Comparison of ENCODE assay signal across 9 cellular contexts in genomic region chr18:12328179-12328823, GRCh38. TPM values are rescaled to one million over a fixed set of nuclear protein-coding genes. Genes with fewer than 3 reads are reported as not detected.
DNase-seq lines count a peak whose midpoint lies in the region; ATAC-seq and TF ChIP-seq lines count a peak whose summit lies in the region.
"Had no signal": no experiment of that assay in that cellular context is flagged by ENCODE, and none has a peak within 500 bp of the region (broad histone marks: within the 10 kb centered on the region; RNA-seq: fewer than 3 reads in every experiment).

No MANE protein-coding gene starts in this region.

- H3K9me2 ChIP-seq in Loucy (replicated peaks; ENCODE audit: low read depth, low read length) = no peaks in the 10 kb centered on the region

- no peak overlapping the region for H3K27ac Mint-ChIP-seq in activated CD8-positive, alpha-beta memory T cell treated with anti-CD3 and anti-CD28 coated beads, Interleukin-2, amount 10 ng/mL, durations not matched to agents 7 days and 5 days
- H3K27ac Mint-ChIP-seq: activated naive CD4-positive, alpha-beta T cell treated with anti-CD3 and anti-CD28 coated beads, Interleukin-2, amount 50 U/mL, for 24 hours had no signal

- TF ChIP-seq EP300 in gastroesophageal sphincter (IDR thresholded peaks at IDR 0.05) (no peak), suprapubic skin (IDR thresholded peaks at IDR 0.05) (no peak)

- TF ChIP-seq POLR2A in gastroesophageal sphincter (IDR thresholded peaks at IDR 0.05) (no peak), suprapubic skin (IDR thresholded peaks at IDR 0.05) (no peak)

- peaks cover 16% of the 10 kb centered on the region for H3K4me1 Mint-ChIP-seq in activated CD8-positive, alpha-beta memory T cell treated with anti-CD3 and anti-CD28 coated beads, Interleukin-2, amount 10 ng/mL, durations not matched to agents 7 days and 5 days

- no peaks in the 10 kb centered on the region for H3K27me3 Mint-ChIP-seq in activated CD8-positive, alpha-beta memory T cell treated with anti-CD3 and anti-CD28 coated beads, Interleukin-2, amount 10 ng/mL, durations not matched to agents 7 days and 5 days
- H3K27me3 Mint-ChIP-seq: activated naive CD4-positive, alpha-beta T cell treated with anti-CD3 and anti-CD28 coated beads, Interleukin-2, amount 50 U/mL, for 24 hours had no signal

- H3K4me1 ChIP-seq in Loucy (ENCODE audit: insufficient read depth, low read length, poor library complexity, severe bottlenecking) = no peaks in the 10 kb centered on the region
- peaks cover 0 to 23% (median 4%) of the 10 kb centered on the region in 3 donors for H3K4me1 ChIP-seq in gastroesophageal sphincter
- H3K4me1 ChIP-seq in suprapubic skin = peaks cover 10% of the 10 kb centered on the region

- TF ChIP-seq CTCF in Loucy (conservative IDR thresholded peaks at IDR 0.05; ENCODE audit: low read length) (peak; percentile 26; the same call in 1 of the 2 replicates), gastroesophageal sphincter (IDR thresholded peaks at IDR 0.05) (no peak), suprapubic skin (IDR thresholded peaks at IDR 0.05) (no peak)

- H3K9me3 ChIP-seq in Loucy (ENCODE audit: insufficient read depth, low read depth, low read length) (no peaks in the 10 kb centered on the region), gastroesophageal sphincter (no peaks in the 10 kb centered on the region), suprapubic skin (no peaks in the 10 kb centered on the region)

- H3K27ac ChIP-seq in gastroesophageal sphincter (peak overlapping the region in 3 of 4 donors; percentile 64 to 81 (median 71)), suprapubic skin (no peak overlapping the region)

- no peak overlapping the region for H3K4me2 ChIP-seq in Loucy (ENCODE audit: low read depth, low read length, poor library complexity, severe bottlenecking)

- H3K4me3 Mint-ChIP-seq in activated CD8-positive, alpha-beta memory T cell treated with anti-CD3 and anti-CD28 coated beads, Interleukin-2, amount 10 ng/mL, durations not matched to agents 7 days and 5 days = no peak overlapping the region
- H3K4me3 Mint-ChIP-seq: activated naive CD4-positive, alpha-beta T cell treated with anti-CD3 and anti-CD28 coated beads, Interleukin-2, amount 50 U/mL, for 24 hours had no signal

- 95% methylated on average over 3 of the region's 4 CpGs; no CpG with 5 or more reads in 1 of the 2 donors for WGBS in gastroesophageal sphincter (ENCODE audit: low coverage in 1 of 2), 2 donors
- 85% methylated on average over 4 of the region's 4 CpGs for WGBS in suprapubic skin

- H3K36me3 Mint-ChIP-seq in activated CD8-positive, alpha-beta memory T cell treated with anti-CD3 and anti-CD28 coated beads, Interleukin-2, amount 10 ng/mL, durations not matched to agents 7 days and 5 days = peaks cover 40% of the 10 kb centered on the region

- CTCF ChIA-PET in activated CD8-positive, alpha-beta memory T cell treated with anti-CD3 and anti-CD28 coated beads, Interleukin-2, amount 10 ng/mL, durations not matched to agents 7 days and 5 days (lab: Charles Lee) = interaction anchor here (0.5 to 3.7 kb wide), 26 partner anchors 8 to 809 kb away, joined by 3 to 14 read pairs (median 4); partner anchors contain the start of genes AFG3L2, CEP76, PRELID3A and PSMG2

- H3K4me3 ChIP-seq in Loucy (ENCODE audit: low read length, poor library complexity, severe bottlenecking) (no peak overlapping the region), gastroesophageal sphincter (no peak overlapping the region), suprapubic skin (no peak overlapping the region)

- DNase-seq in activated CD8-positive, alpha-beta memory T cell treated with anti-CD3 and anti-CD28 coated beads, Interleukin-2, amount 50 U/mL, for 48 hours = peak; percentile 47
- no peak for DNase-seq in activated CD8-positive, alpha-beta memory T cell treated with anti-CD3 and anti-CD28 coated beads, Interleukin-2, amount 10 ng/mL, durations not matched to agents 7 days and 5 days
- DNase-seq in suprapubic skin (ENCODE audit: low spot score in 2 of 2) (peak; percentile 53 to 59), NCI-H1694 (lab: John Stamatoyannopoulos, UW) (no peak), NCI-H446 (lab: John Stamatoyannopoulos, UW) (no peak)

- H3K27me3 ChIP-seq in Loucy (ENCODE audit: insufficient read depth, low read length, poor library complexity, severe bottlenecking) = no peaks in the 10 kb centered on the region
- no peaks in the 10 kb centered on the region for H3K27me3 ChIP-seq in gastroesophageal sphincter
- H3K27me3 ChIP-seq in suprapubic skin = no peaks in the 10 kb centered on the region

- H4K20me1 ChIP-seq in Loucy (ENCODE audit: insufficient read depth, low read length, poor library complexity, severe bottlenecking) = no peaks in the 10 kb centered on the region

- no peak overlapping the region for H2AFZ ChIP-seq in Loucy (ENCODE audit: low read length)

- no peak for ATAC-seq in activated CD8-positive, alpha-beta memory T cell treated with anti-CD3 and anti-CD28 coated beads, Interleukin-2, amount 10 ng/mL, durations not matched to agents 7 days and 5 days
- ATAC-seq in gastroesophageal sphincter = no peak
- no peak for ATAC-seq in HG02610 (IDR thresholded peaks at IDR 0.05; ENCODE audit: unreplicated experiment)

- H3K9ac ChIP-seq in Loucy (ENCODE audit: low read depth, low read length, poor library complexity, severe bottlenecking) = no peak overlapping the region

- H3K9me3 Mint-ChIP-seq in activated CD8-positive, alpha-beta memory T cell treated with anti-CD3 and anti-CD28 coated beads, Interleukin-2, amount 10 ng/mL, durations not matched to agents 7 days and 5 days (ENCODE audit: low read depth) = no peaks in the 10 kb centered on the region
- H3K9me3 Mint-ChIP-seq: activated naive CD4-positive, alpha-beta T cell treated with anti-CD3 and anti-CD28 coated beads, Interleukin-2, amount 50 U/mL, for 24 hours had no signal

- no peaks in the 10 kb centered on the region for H3K79me2 ChIP-seq in Loucy (ENCODE audit: insufficient read depth, low read length)

- peaks cover 41% of the 10 kb centered on the region; the same call in 1 of the 2 replicates for H3K36me3 ChIP-seq in Loucy (ENCODE audit: insufficient read depth, low read length)
- H3K36me3 ChIP-seq in gastroesophageal sphincter = peaks cover 0 to 85% of the 10 kb centered on the region in 2 donors
- peaks cover 76% of the 10 kb centered on the region for H3K36me3 ChIP-seq in suprapubic skin

- H3F3A ChIP-seq in Loucy (ENCODE audit: low read depth) = no peaks in the 10 kb centered on the region

RNA-seq across cellular contexts. Expression of gene TUBB6, which starts 20.3 kb away (rescaled TPM):
- total RNA-seq in activated CD8-positive, alpha-beta memory T cell treated with anti-CD3 and anti-CD28 coated beads, Interleukin-2, amount 10 ng/mL, durations not matched to agents 7 days and 5 days = 10 to 100 TPM; 14.7 to 39.0 TPM
- 100 to 1,000 TPM; 398 to 983 (median 654) TPM for total RNA-seq in gastroesophageal sphincter
- 100 to 1,000 TPM; 211 to 298 (median 220) TPM for total RNA-seq in suprapubic skin

RNA-seq across cellular contexts. Expression of gene AFG3L2, which starts 48.7 kb away (rescaled TPM):
- total RNA-seq in activated CD8-positive, alpha-beta memory T cell treated with anti-CD3 and anti-CD28 coated beads, Interleukin-2, amount 10 ng/mL, durations not matched to agents 7 days and 5 days = 10 to 100 TPM; 39.6 to 50.9 TPM
- 10 to 100 TPM; 38.4 to 52.9 (median 40.8) TPM for total RNA-seq in gastroesophageal sphincter
- 10 to 100 TPM; 53.0 to 62.8 (median 57.9) TPM for total RNA-seq in suprapubic skin

Comparison
In these comparisons a context has a peak if more than half of its experiments do, and no peak if none do; other contexts are left out.
1. DNase-seq: peak in activated CD8-positive, alpha-beta memory T cell treated with anti-CD3 and anti-CD28 coated beads, Interleukin-2, amount 50 U/mL, for 48 hours (single experiment) and suprapubic skin (2 of 2); none in activated CD8-positive, alpha-beta memory T cell treated with anti-CD3 and anti-CD28 coated beads, Interleukin-2, amount 10 ng/mL, durations not matched to agents 7 days and 5 days (single experiment), NCI-H1694 (single experiment) and NCI-H446 (0 of 2).
2. RNA of gene TUBB6, which starts 20.3 kb away (total RNA-seq): 398 to 983 TPM in gastroesophageal sphincter and 211 to 298 TPM in suprapubic skin; 14.7 to 39.0 TPM in activated CD8-positive, alpha-beta memory T cell treated with anti-CD3 and anti-CD28 coated beads, Interleukin-2, amount 10 ng/mL, durations not matched to agents 7 days and 5 days; every median in the first group is over 4 times any median in the second.